In genomic region chr20:61627791-61628415, GRCh38 we compare ENCODE assay signal across 23 cellular contexts.
"Had no signal": no experiment of that assay in that cellular context is flagged by ENCODE, and none has a peak within 500 bp of the region (broad histone marks: within the 10 kb centered on the region; RNA-seq: fewer than 3 reads in every experiment).

No MANE protein-coding gene starts in this region.

- H3K27ac Mint-ChIP-seq: immature natural killer cell; mesothelial cell of epicardium; naive thymus-derived CD4-positive, alpha-beta T cell; natural killer cell treated with Interleukin-12 subunit alpha and Interleukin-12 subunit beta and Interleukin-15 and Interleukin-18, amount 100 ng/mL, for 72 hours; progenitor cell of endocrine pancreas; stimulated activated memory B cell treated with anti-CD40 and anti-IgM and Interleukin-4, amounts not matched to agents 10 μg/mL and 1 μg/mL and 100 μg/mL, for 72 hours; type B pancreatic cell had no signal

- H3K27me3 ChIP-seq: ovary, right atrium auricular region, right lobe of liver, tibial nerve, uterus had no signal

- H3K9me3 ChIP-seq: left ventricle myocardium inferior, ovary, right atrium auricular region, right lobe of liver, tibial nerve, uterus had no signal

- H3K4me1 ChIP-seq: right lobe of liver, tibial nerve, uterus had no signal

- H3K4me3 ChIP-seq: left ventricle myocardium inferior, lung, ovary, right atrium auricular region, right lobe of liver, smooth muscle cell, tibial nerve, uterus had no signal

- H3K36me3 ChIP-seq: left ventricle myocardium inferior, ovary, right atrium auricular region, right lobe of liver, tibial nerve, uterus had no signal

- DNase-seq: immature natural killer cell; left ventricle myocardium inferior; mesendoderm; naive thymus-derived CD4-positive, alpha-beta T cell; ovary; stimulated activated CD4-positive, alpha-beta T cell treated with anti-CD3 and anti-CD28 coated beads, Interleukin-1b, Interleukin-23, amount 100 ng/mL, for 48 hours; stimulated activated CD4-positive, alpha-beta T cell treated with anti-CD3 and anti-CD28 coated beads, Interleukin-2, amount 100 ng/mL, for 48 hours; stimulated activated CD4-positive, alpha-beta T cell treated with anti-CD3 and anti-CD28 coated beads, Interleukin-4, amount 100 ng/mL, for 4 hours; stimulated activated CD8-positive, alpha-beta memory T cell treated with anti-CD3 and anti-CD28 coated beads, Interleukin-4, amount 100 ng/mL, for 48 hours; stimulated activated naive CD4-positive, alpha-beta T cell treated with Interleukin-2 at 50 U/mL for 16 hours; stimulated activated naive CD8-positive, alpha-beta T cell treated with anti-CD3 and anti-CD28 coated beads, Interleukin-15, amount 100 ng/mL, for 72 hours; uterus had no signal

- H3K27me3 Mint-ChIP-seq: natural killer cell treated with Interleukin-12 subunit alpha and Interleukin-12 subunit beta and Interleukin-15 and Interleukin-18, amount 100 ng/mL, for 72 hours; stimulated activated naive CD8-positive, alpha-beta T cell treated with anti-CD3 and anti-CD28 coated beads, Interleukin-15, amount 100 ng/mL, for 72 hours had no signal

- H3K4me1 Mint-ChIP-seq: immature natural killer cell; stimulated activated memory B cell treated with anti-CD40 and anti-IgM and Interleukin-4, amounts not matched to agents 10 μg/mL and 1 μg/mL and 100 μg/mL, for 72 hours; stimulated activated naive CD8-positive, alpha-beta T cell treated with anti-CD3 and anti-CD28 coated beads, Interleukin-15, amount 100 ng/mL, for 72 hours had no signal

- H3K4me2 ChIP-seq: smooth muscle cell had no signal

- H3K36me3 Mint-ChIP-seq: immature natural killer cell; mesothelial cell of epicardium; naive thymus-derived CD4-positive, alpha-beta T cell; natural killer cell treated with Interleukin-12 subunit alpha and Interleukin-12 subunit beta and Interleukin-15 and Interleukin-18, amount 100 ng/mL, for 72 hours; stimulated activated memory B cell treated with anti-CD40 and anti-IgM and Interleukin-4, amounts not matched to agents 10 μg/mL and 1 μg/mL and 100 μg/mL, for 72 hours; type B pancreatic cell had no signal

- H3K9me3 Mint-ChIP-seq: mesothelial cell of epicardium; neural crest cell; stimulated activated naive CD8-positive, alpha-beta T cell treated with anti-CD3 and anti-CD28 coated beads, Interleukin-15, amount 100 ng/mL, for 72 hours; type B pancreatic cell had no signal

- H3K27ac ChIP-seq: left ventricle myocardium inferior, ovary, right atrium auricular region, right lobe of liver, tibial nerve, uterus had no signal

- H3K4me3 Mint-ChIP-seq: immature natural killer cell; mesothelial cell of epicardium; naive thymus-derived CD4-positive, alpha-beta T cell; natural killer cell treated with Interleukin-12 subunit alpha and Interleukin-12 subunit beta and Interleukin-15 and Interleukin-18, amount 100 ng/mL, for 72 hours; neural crest cell; stimulated activated memory B cell treated with anti-CD40 and anti-IgM and Interleukin-4, amounts not matched to agents 10 μg/mL and 1 μg/mL and 100 μg/mL, for 72 hours; stimulated activated naive CD8-positive, alpha-beta T cell treated with anti-CD3 and anti-CD28 coated beads, Interleukin-15, amount 100 ng/mL, for 72 hours; type B pancreatic cell had no signal

- ATAC-seq: naive thymus-derived CD4-positive, alpha-beta T cell; natural killer cell treated with Interleukin-12 subunit alpha and Interleukin-12 subunit beta and Interleukin-15 and Interleukin-18, amount 100 ng/mL, for 72 hours; right lobe of liver; stimulated activated memory B cell treated with anti-CD40 and anti-IgM and Interleukin-4, amounts not matched to agents 10 μg/mL and 1 μg/mL and 100 μg/mL, for 72 hours; stimulated activated naive CD8-positive, alpha-beta T cell treated with anti-CD3 and anti-CD28 coated beads, Interleukin-15, amount 100 ng/mL, for 72 hours had no signal
